ENCODE assay signal across 20 cellular contexts in the genomic region with DNA sequence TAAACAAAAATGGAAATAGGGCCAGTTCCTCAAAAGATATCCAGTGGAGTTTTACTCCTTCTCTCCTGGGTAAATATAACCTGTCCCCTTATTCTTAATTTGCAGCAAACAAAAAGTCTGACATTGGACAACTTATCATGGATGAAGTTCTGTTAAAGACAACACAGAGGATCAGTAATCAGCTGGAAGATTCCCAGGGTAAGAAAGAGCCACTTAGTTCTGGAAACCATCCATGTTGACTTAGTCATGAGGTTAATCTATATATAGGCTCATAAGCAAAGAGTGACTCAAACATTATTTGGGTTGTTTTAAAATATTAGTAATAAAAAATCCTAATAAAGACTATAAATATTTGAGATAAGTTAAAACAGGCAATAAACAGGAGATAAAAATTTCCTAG. TPM values are rescaled to one million over a fixed set of nuclear protein-coding genes. Genes with fewer than 3 reads are reported as not detected.
DNase-seq lines count a peak whose midpoint lies in the region; ATAC-seq, FAIRE-seq and TF ChIP-seq lines count a peak whose summit lies in the region.
"Had no signal": no experiment of that assay in that cellular context is flagged by ENCODE, and none has a peak within 500 bp of the region (broad histone marks: within the 10 kb centered on the region; RNA-seq: fewer than 3 reads in every experiment).

No MANE protein-coding gene starts in this region.

- H3K9ac ChIP-seq in HepG2 (ENCODE audit: insufficient read depth, low read depth, low read length) = no peak overlapping the region
- H3K9ac ChIP-seq: BLaER1 had no signal

- POLR2A ChIA-PET in HepG2 (lab: Yijun Ruan, JAX) = interaction anchor here (1.4 kb wide), 1 partner anchor 40 kb away, joined by 3 read pairs; a partner anchor contains a TSS

- no peak overlapping the region for H3K4me2 ChIP-seq in HepG2 (ENCODE audit: low read depth, low read length)
- H3K4me2 ChIP-seq: BLaER1 had no signal

- peak; percentile 41 for DNase-seq in ACHN
- peak; percentile 80 for DNase-seq in HFFc6
- DNase-seq in cardiac fibroblast (ENCODE audit: low read depth in 2 of 2) = peak; percentile 67 to 77
- DNase-seq in HepG2 (ENCODE audit: low spot score) = no peak
- no peak for DNase-seq in upper lobe of right lung
- no peak for DNase-seq in CD14-positive monocyte (ENCODE audit: low spot score)
- DNase-seq in Calu3 = no peak
- no peak for DNase-seq in stimulated activated CD4-positive, alpha-beta T cell treated with anti-CD3 and anti-CD28 coated beads, Interleukin-4, amount 100 ng/mL, for 4 hours
- DNase-seq: activated CD8-positive, alpha-beta T cell treated with anti-CD3 and anti-CD28 coated beads for 36 hours; activated gamma-delta T cell; cortex of kidney; left colon; NCI-H524; stimulated activated CD4-positive, alpha-beta T cell treated with anti-CD3 and anti-CD28 coated beads, Interleukin-15, amount 100 ng/mL, for 24 hours; stimulated activated CD8-positive, alpha-beta memory T cell treated with anti-CD3 and anti-CD28 coated beads, Interleukin-4, amount 100 ng/mL, for 48 hours; T1000 had no signal

- no peak overlapping the region for H2AFZ ChIP-seq in HepG2 (ENCODE audit: low read length)

- H3K36me3 ChIP-seq in HepG2 (replicated peaks in 1 of 2; ENCODE audit: control insufficient read depth in 1 of 2, insufficient read depth in 2 of 2, low read length in 2 of 2) (peaks cover 1 to 14% of the 10 kb centered on the region in 2 experiments; a peak in 4 of 5 replicates), upper lobe of right lung (peaks cover 4% of the 10 kb centered on the region)

- TF ChIP-seq CTCF in HFFc6 (IDR thresholded peaks at IDR 0.05) (no peak), cardiac fibroblast (IDR thresholded peaks at IDR 0.05; ENCODE audit: low read depth, low read length) (no peak), HepG2 (CRISPR knock-in tag; IDR thresholded peaks at IDR 0.05) (no peak), upper lobe of right lung (IDR thresholded peaks at IDR 0.05) (no peak), CD14-positive monocyte (IDR thresholded peaks at IDR 0.05) (no peak), Calu3 (IDR thresholded peaks at IDR 0.05; ENCODE audit: unreplicated experiment) (no peak)

- H3K27me3 ChIP-seq in HepG2 (ENCODE audit: control insufficient read depth in 1 of 2, insufficient read depth in 2 of 2, low read length in 2 of 2) (no peaks in the 10 kb centered on the region), upper lobe of right lung (no peaks in the 10 kb centered on the region)
- H3K27me3 ChIP-seq: BLaER1, gastroesophageal sphincter had no signal

- H3K4me3 ChIP-seq in cardiac fibroblast (replicated peaks in 1 of 2; ENCODE audit: low read depth in 2 of 2, low read length in 2 of 2) (no peak overlapping the region), HepG2 (replicated peaks in 1 of 3; ENCODE audit: insufficient read depth in 1 of 3, low read depth in 2 of 3, low read length in 3 of 3) (no peak overlapping the region), upper lobe of right lung (no peak overlapping the region)
- H3K4me3 ChIP-seq: BLaER1, gastroesophageal sphincter had no signal

- in situ Hi-C loops in ACHN (cut with HindIII; ENCODE audit: low pct_ligation_motif_present, low pct_unique_long_range_greater_than_20kb, low sequenced_read_pairs) = no loop called here
- in situ Hi-C loops in HepG2 (cut with HindIII; ENCODE audit: extremely low pct_ligation_motif_present, low pct_unique_long_range_greater_than_20kb) = no loop called here

- no peak for ATAC-seq in HepG2
- no peak for ATAC-seq in upper lobe of right lung
- ATAC-seq: activated CD8-positive, alpha-beta T cell treated with anti-CD3 and anti-CD28 coated beads for 36 hours; gastroesophageal sphincter; left colon had no signal

- TF ChIP-seq RAD21 in HepG2 (CRISPR knock-in tag; IDR thresholded peaks at IDR 0.05) = no peak

- H3K4me1 ChIP-seq in HepG2 (ENCODE audit: insufficient read depth, low read length) (peaks cover 9% of the 10 kb centered on the region), upper lobe of right lung (no peaks in the 10 kb centered on the region)
- H3K4me1 ChIP-seq: BLaER1, gastroesophageal sphincter had no signal

- FAIRE-seq in HepG2 (lab: Jason Lieb, UNC) = no peak
- FAIRE-seq: H54 had no signal

- peaks cover 22% of the 10 kb centered on the region for H3K36me3 Mint-ChIP-seq in HFFc6 (ENCODE audit: low read depth)
- H3K36me3 Mint-ChIP-seq in CD14-positive monocyte = peaks cover 35 to 49% of the 10 kb centered on the region in 2 donors
- peaks cover 12% of the 10 kb centered on the region for H3K36me3 Mint-ChIP-seq in Calu3 (ENCODE audit: insufficient read depth, unreplicated experiment)

- H3K27ac ChIP-seq in HepG2 (ENCODE audit: extremely low read length, insufficient read depth, low read length) = no peak overlapping the region
- no peak overlapping the region for H3K27ac ChIP-seq in upper lobe of right lung
- H3K27ac ChIP-seq: BLaER1, gastroesophageal sphincter had no signal

- H3K9me3 Mint-ChIP-seq in HFFc6 (no peaks in the 10 kb centered on the region), CD14-positive monocyte (no peaks in the 10 kb centered on the region), Calu3 (ENCODE audit: low read depth, unreplicated experiment) (no peaks in the 10 kb centered on the region)
- H3K9me3 Mint-ChIP-seq: activated CD8-positive, alpha-beta T cell treated with anti-CD3 and anti-CD28 coated beads for 36 hours; neural crest cell had no signal

- TSS peak; percentile 28 for BruUV-seq in HepG2 (replicated peaks; lab: Mats Ljungman, UMichigan)
- no TSS peak for BruUV-seq in Calu3 (replicated peaks; lab: Mats Ljungman, UMichigan)

- no peak for TF ChIP-seq POLR2A in HepG2 (IDR thresholded peaks at IDR 0.05; ENCODE audit: insufficient read depth in 1 of 2, low read depth in 2 of 2, low read length in 2 of 2)

- H4K20me1 ChIP-seq in HepG2 (ENCODE audit: insufficient read depth, low read length) = no peaks in the 10 kb centered on the region

- TF ChIP-seq EP300 in HepG2 (IDR thresholded peaks at IDR 0.05; ENCODE audit: low read depth in 2 of 2, low read length in 2 of 2) (no peak), HepG2 (CRISPR knock-in tag; IDR thresholded peaks at IDR 0.05; ENCODE audit: borderline replicate concordance) (no peak)

- H3K4me3 Mint-ChIP-seq in HFFc6 = no peak overlapping the region; the same call in 1 of the 2 replicates
- H3K4me3 Mint-ChIP-seq in CD14-positive monocyte = no peak overlapping the region
- no peak overlapping the region for H3K4me3 Mint-ChIP-seq in Calu3 (ENCODE audit: low read depth, unreplicated experiment)
- H3K4me3 Mint-ChIP-seq: activated CD8-positive, alpha-beta T cell treated with anti-CD3 and anti-CD28 coated beads for 36 hours; neural crest cell had no signal

- H3K9me3 ChIP-seq in HepG2 (ENCODE audit: low read length) = no peaks in the 10 kb centered on the region
- no peaks in the 10 kb centered on the region for H3K9me3 ChIP-seq in upper lobe of right lung
- H3K9me3 ChIP-seq: BLaER1, gastroesophageal sphincter had no signal

- intact Hi-C loops in HepG2 (cut with micrococcal nuclease; ENCODE audit: unreplicated experiment) = no loop called here
- intact Hi-C loops in upper lobe of right lung (cut with DNase I) = no loop called here
- intact Hi-C loops in CD14-positive monocyte (cut with micrococcal nuclease) = no loop called here
- intact Hi-C loops in Calu3 (cut with micrococcal nuclease; ENCODE audit: unreplicated experiment) = no loop called here

- H3K27ac Mint-ChIP-seq in HFFc6 = peak overlapping the region; percentile 57
- H3K27ac Mint-ChIP-seq in CD14-positive monocyte = no peak overlapping the region
- no peak overlapping the region for H3K27ac Mint-ChIP-seq in Calu3 (ENCODE audit: unreplicated experiment)
- H3K27ac Mint-ChIP-seq: activated CD8-positive, alpha-beta T cell treated with anti-CD3 and anti-CD28 coated beads for 36 hours had no signal

- H3K27me3 Mint-ChIP-seq in HFFc6 (ENCODE audit: insufficient read depth) (no peaks in the 10 kb centered on the region), CD14-positive monocyte (ENCODE audit: low read depth in 3 of 3) (peaks cover 0 to 1% (median 0%) of the 10 kb centered on the region in 3 donors), Calu3 (ENCODE audit: unreplicated experiment) (no peaks in the 10 kb centered on the region)
- H3K27me3 Mint-ChIP-seq: activated CD8-positive, alpha-beta T cell treated with anti-CD3 and anti-CD28 coated beads for 36 hours had no signal

- CTCF ChIA-PET in HepG2 (lab: Yijun Ruan, JAX; ENCODE audit: low intra/inter-chr PET ratio, low total read pairs) (no interaction called here), Calu3 (lab: Charles Lee) (no interaction called here)

- no peaks in the 10 kb centered on the region for H3K79me2 ChIP-seq in HepG2 (ENCODE audit: insufficient read depth, low read length)

- peaks cover 30% of the 10 kb centered on the region for H3K4me1 Mint-ChIP-seq in HFFc6 (ENCODE audit: low read depth)
- no peaks in the 10 kb centered on the region for H3K4me1 Mint-ChIP-seq in CD14-positive monocyte
- H3K4me1 Mint-ChIP-seq in Calu3 (ENCODE audit: low read depth, unreplicated experiment) = no peaks in the 10 kb centered on the region
- H3K4me1 Mint-ChIP-seq: neural crest cell had no signal

RNA-seq across cellular contexts. Expression of a gene that starts 40.5 kb away (rescaled TPM):
- total RNA-seq in HFFc6 (2021; fragmentation: NEBNext Ultra II Directional; extraction: Animal tissue kit (Norgen Biotek cat#: 25700)) = 10 to 100 TPM; 69.5 to 82.8 (median 75.5) TPM
- total RNA-seq in HepG2 (2016; rRNA removed; fragmentation: Illumina TruSeq; extraction: Trizol) (51.8 and 96.5 TPM in 2 replicates), upper lobe of right lung (48.0 TPM), Calu3 (2022) (40.5 and 43.9 TPM in 2 replicates)
- 56.8 and 64.5 TPM in 2 replicates for total RNA-seq in HepG2 (2016; cell fraction: cytosol; rRNA removed; fragmentation: Illumina TruSeq; extraction: Trizol; ENCODE audit: low read depth)
- 58.9 and 93.7 TPM in 2 replicates for total RNA-seq in HepG2 (2016; cell fraction: insoluble cytoplasmic fraction; rRNA removed; fragmentation: Illumina TruSeq; extraction: Trizol)
- total RNA-seq in HepG2 (2016; cell fraction: membrane; rRNA removed; fragmentation: Illumina TruSeq; extraction: Trizol) = 81.0 and 87.0 TPM in 2 replicates
- total RNA-seq in HepG2 (2016; cell fraction: nucleus; rRNA removed; fragmentation: Illumina TruSeq; extraction: Trizol) = 79.2 and 88.6 TPM in 2 replicates
- polyA plus RNA-seq in HepG2 (2011; rRNA removed) (121 and 152 TPM in 2 replicates), CD14-positive monocyte (10 to 100 TPM; 27.3 to 29.4 TPM)
- 166 and 196 TPM in 2 replicates for polyA plus RNA-seq in HepG2 (2011; cell fraction: cytosol; rRNA removed)
- polyA plus RNA-seq in HepG2 (2011; cell fraction: nucleus; rRNA removed) = 47.9 and 52.9 TPM in 2 replicates
- polyA plus RNA-seq in HepG2 (2012) = 98.5 and 107 TPM in 2 replicates
- polyA plus RNA-seq in HepG2 (2016; cell fraction: cytosol; fragmentation: Illumina TruSeq; extraction: Trizol; ENCODE audit: low read depth) = 96.1 and 104 TPM in 2 replicates
- polyA plus RNA-seq in HepG2 (2016; cell fraction: insoluble cytoplasmic fraction; fragmentation: Illumina TruSeq; extraction: Trizol; ENCODE audit: low read depth) = 80.1 and 82.4 TPM in 2 replicates
- 123 and 124 TPM in 2 replicates for polyA plus RNA-seq in HepG2 (2016; cell fraction: membrane; fragmentation: Illumina TruSeq; extraction: Trizol; ENCODE audit: low read depth)
- polyA plus RNA-seq in HepG2 (2016; cell fraction: nucleus; fragmentation: Illumina TruSeq; extraction: Trizol; ENCODE audit: insufficient read depth, low read depth) = 147 and 178 TPM in 2 replicates
- 34.0 and 51.1 TPM in 2 replicates for polyA minus RNA-seq in HepG2 (2011; rRNA and poly(A)+ RNA removed; ENCODE audit: low replicate concordance)
- 39.1 and 48.0 TPM in 2 replicates for polyA minus RNA-seq in HepG2 (2011; cell fraction: cytosol; rRNA and poly(A)+ RNA removed)
- 22.3 and 23.9 TPM in 2 replicates for polyA minus RNA-seq in HepG2 (2011; cell fraction: nucleus; rRNA and poly(A)+ RNA removed)

Comparison
In these comparisons a context has a peak if more than half of its experiments do, and no peak if none do; other contexts are left out.
1. DNase-seq: peak in ACHN (single experiment), HFFc6 (single experiment) and cardiac fibroblast (2 of 2); none in HepG2 (single experiment), upper lobe of right lung (single experiment), CD14-positive monocyte (single experiment), Calu3 (single experiment) and stimulated activated CD4-positive, alpha-beta T cell treated with anti-CD3 and anti-CD28 coated beads, Interleukin-4, amount 100 ng/mL, for 4 hours (0 of 2).